Comparison of ENCODE assay signal across 8 cellular contexts in genomic region chr9:112844771-112845542, GRCh38. TPM values are rescaled to one million over a fixed set of nuclear protein-coding genes. Genes with fewer than 3 reads are reported as not detected.
DNase-seq lines count a peak whose midpoint lies in the region; ATAC-seq and TF ChIP-seq lines count a peak whose summit lies in the region.

No MANE protein-coding gene starts in this region.

- H3K27ac ChIP-seq in right lobe of liver, result no peak overlapping the region

- no peak for TF ChIP-seq POLR2A in right lobe of liver (IDR thresholded peaks at IDR 0.05)

- DNase-seq in SKM-1 treated with dmso at 0.1 percent for 144 hours (lab: John Stamatoyannopoulos, UW; ENCODE audit: unreplicated experiment), result peak; percentile 45
- DNase-seq in SKM-1 (lab: John Stamatoyannopoulos, UW; ENCODE audit: unreplicated experiment), result no peak
- peak; percentile 7 for DNase-seq in NCI-H2196 treated with DMSO at 0.1 percent for 48 hours (lab: John Stamatoyannopoulos, UW; ENCODE audit: unreplicated experiment)
- peak; percentile 52 for DNase-seq in activated CD4-positive, alpha-beta T cell treated with anti-CD3 and anti-CD28 coated beads for 1 hour
- peak; percentile 71 for DNase-seq in cerebellum (ENCODE audit: low spot score)
- DNase-seq in right lobe of liver, result peak; percentile 76 to 83 (median 83)
- peak; percentile 60 to 66 (median 62) for DNase-seq in stimulated activated CD4-positive, alpha-beta T cell treated with anti-CD3 and anti-CD28 coated beads, TNF-alpha, amount 100 ng/mL, for 48 hours (ENCODE audit: low read depth in 3 of 3)

- WGBS in right lobe of liver (ENCODE audit: insufficient coverage, low coverage, low lambda C conversion rate, missing lambda C conversion rate), result 18% methylated on average over 14 of the region's 15 CpGs

- ATAC-seq in HG02981 (IDR thresholded peaks at IDR 0.05; ENCODE audit: unreplicated experiment) (peak; percentile 91), right lobe of liver (peak; percentile 91 to 98 (median 94))

- H3K4me1 ChIP-seq in right lobe of liver, result no peaks in the 10 kb centered on the region

- H3K36me3 ChIP-seq in right lobe of liver, result no peaks in the 10 kb centered on the region

- intact Hi-C loops in right lobe of liver (cut with DNase I), result loop anchor here (10.0 kb wide), 1 partner anchor 60 kb away; no protein-coding TSS in a partner anchor

- TF ChIP-seq CTCF in right lobe of liver (IDR thresholded peaks at IDR 0.05), result peak; percentile 92 to 99 (median 98)

- no peak overlapping the region for H3K4me3 ChIP-seq in right lobe of liver

- no peaks in the 10 kb centered on the region for H3K27me3 ChIP-seq in right lobe of liver

- no peaks in the 10 kb centered on the region for H3K9me3 ChIP-seq in right lobe of liver

RNA-seq across cellular contexts. Expression of gene SLC46A2, which starts 45.7 kb away (rescaled TPM):
- 0.73 TPM for total RNA-seq in cerebellum
- under 1 TPM in 3 of 6 experiments, not detected in 3; 0.18 to 0.50 (median 0.25) TPM for total RNA-seq in right lobe of liver
